ENCODE assay signal across 25 cellular contexts in the genomic region with DNA sequence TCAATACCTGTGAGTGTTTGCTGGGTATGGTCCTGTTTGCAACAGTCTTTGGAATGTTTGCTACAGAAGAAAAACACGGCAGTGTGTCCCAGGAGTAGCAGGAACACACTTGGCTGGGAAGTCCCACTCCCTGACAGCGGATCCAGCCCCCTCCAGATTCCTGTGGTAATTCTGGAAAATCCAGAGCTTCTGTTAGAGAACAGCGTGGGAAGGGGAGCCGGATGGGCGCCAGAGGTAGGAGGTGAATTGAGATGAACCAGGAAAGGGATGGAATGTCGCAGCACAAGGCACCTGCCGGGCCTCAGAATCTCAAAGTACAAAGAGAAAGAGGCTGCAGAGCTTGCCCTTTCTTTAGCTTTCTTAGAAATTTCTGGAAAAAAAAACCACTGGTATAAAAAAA.
"Had no signal": no experiment of that assay in that cellular context is flagged by ENCODE, and none has a peak within 500 bp of the region (broad histone marks: within the 10 kb centered on the region; RNA-seq: fewer than 3 reads in every experiment).

No MANE protein-coding gene starts in this region.

- H3K9me3 ChIP-seq: ascending aorta had no signal

- H3K4me3 ChIP-seq: ascending aorta, coronary artery, dorsolateral prefrontal cortex had no signal

- H3K4me1 Mint-ChIP-seq: activated CD4-positive, alpha-beta T cell treated with anti-CD3 and anti-CD28 coated beads for 36 hours; activated CD4-positive, alpha-beta T cell treated with anti-CD3 and anti-CD28 coated beads, Interleukin-2, amount 10 ng/mL, durations not matched to agents 24 days and 14 days; activated naive CD4-positive, alpha-beta T cell treated with anti-CD3 and anti-CD28 coated beads, Interleukin-2, amount 10 ng/mL, durations not matched to agents 7 days and 5 days; activated naive CD8-positive, alpha-beta T cell treated with anti-CD3 and anti-CD28 coated beads, Interleukin-2, amount 10 ng/mL, durations not matched to agents 7 days and 5 days; central memory CD8-positive, alpha-beta T cell had no signal

- H3K27ac ChIP-seq: ascending aorta, brain microvascular endothelial cell, coronary artery had no signal

- H3K27me3 ChIP-seq: ascending aorta, brain microvascular endothelial cell had no signal

- H3K4me1 ChIP-seq: ascending aorta had no signal

- H3K36me3 Mint-ChIP-seq: activated CD4-positive, alpha-beta memory T cell treated with anti-CD3 and anti-CD28 coated beads for 36 hours; activated naive CD4-positive, alpha-beta T cell treated with anti-CD3 and anti-CD28 coated beads, Interleukin-2, amount 10 ng/mL, durations not matched to agents 7 days and 5 days; activated naive CD4-positive, alpha-beta T cell treated with anti-CD3 and anti-CD28 coated beads, Interleukin-2, amount 50 U/mL, for 72 hours; activated naive CD8-positive, alpha-beta T cell treated with anti-CD3 and anti-CD28 coated beads, Interleukin-2, amount 10 ng/mL, durations not matched to agents 7 days and 5 days had no signal

- DNase-seq: activated CD4-positive, alpha-beta memory T cell treated with anti-CD3 and anti-CD28 coated beads for 36 hours; activated CD4-positive, alpha-beta T cell treated with anti-CD3 and anti-CD28 coated beads for 36 hours; activated CD4-positive, alpha-beta T cell treated with anti-CD3 and anti-CD28 coated beads, Interleukin-2, amount 10 ng/mL, durations not matched to agents 24 days and 14 days; activated CD4-positive, CD25-positive, alpha-beta regulatory T cell; activated CD4-positive, CD25-positive, alpha-beta regulatory T cell treated with anti-CD3 and anti-CD28 coated beads, Interleukin-2, amount 50 U/mL, for 72 hours; activated CD8-positive, alpha-beta memory T cell treated with anti-CD3 and anti-CD28 coated beads, Interleukin-2, amount 50 U/mL, for 48 hours; activated gamma-delta T cell; activated naive CD4-positive, alpha-beta T cell; activated naive CD4-positive, alpha-beta T cell treated with anti-CD3 and anti-CD28 coated beads, Interleukin-2, amount 10 ng/mL, durations not matched to agents 7 days and 5 days; activated naive CD8-positive, alpha-beta T cell treated with anti-CD3 and anti-CD28 coated beads, Interleukin-2, amount 10 ng/mL, durations not matched to agents 7 days and 5 days; activated T-cell treated with anti-CD3 and anti-CD28 coated beads for 4 hours; activated T-cell treated with anti-CD3 and anti-CD28 coated beads, Interleukin-2, amount 50 U/mL, for 24 hours; activated T-cell treated with anti-CD3 and anti-CD28 coated beads, Interleukin-2, amount 50 U/mL, for 72 hours; brain microvascular endothelial cell; effector memory CD4-positive, alpha-beta T cell; endodermal cell; foreskin fibroblast; T-helper 2 cell had no signal

- H3K27me3 Mint-ChIP-seq: activated CD4-positive, alpha-beta memory T cell treated with anti-CD3 and anti-CD28 coated beads for 36 hours; activated CD4-positive, alpha-beta T cell treated with anti-CD3 and anti-CD28 coated beads, Interleukin-2, amount 10 ng/mL, durations not matched to agents 24 days and 14 days; central memory CD8-positive, alpha-beta T cell had no signal

- H3K9me3 Mint-ChIP-seq: activated CD4-positive, alpha-beta memory T cell treated with anti-CD3 and anti-CD28 coated beads for 36 hours; activated CD4-positive, alpha-beta T cell treated with anti-CD3 and anti-CD28 coated beads, Interleukin-2, amount 10 ng/mL, durations not matched to agents 24 days and 14 days; activated naive CD4-positive, alpha-beta T cell treated with anti-CD3 and anti-CD28 coated beads, Interleukin-2, amount 10 ng/mL, durations not matched to agents 7 days and 5 days; activated naive CD4-positive, alpha-beta T cell treated with anti-CD3 and anti-CD28 coated beads, Interleukin-2, amount 50 U/mL, for 72 hours; activated naive CD8-positive, alpha-beta T cell treated with anti-CD3 and anti-CD28 coated beads, Interleukin-2, amount 10 ng/mL, durations not matched to agents 7 days and 5 days; activated T-cell treated with anti-CD3 and anti-CD28 coated beads, Interleukin-2, amount 50 U/mL, for 24 hours; activated T-cell treated with anti-CD3 and anti-CD28 coated beads, Interleukin-2, amount 50 U/mL, for 72 hours; central memory CD8-positive, alpha-beta T cell; dendritic cell treated with granulocyte-macrophage colony-stimulating factor and Interleukin-4, amounts not matched to agents 40 ng/mL and 50 ng/mL, for 4 days; endodermal cell had no signal

- H3K27ac Mint-ChIP-seq: activated CD4-positive, alpha-beta memory T cell treated with anti-CD3 and anti-CD28 coated beads for 36 hours; activated CD4-positive, alpha-beta T cell treated with anti-CD3 and anti-CD28 coated beads for 36 hours; activated CD4-positive, alpha-beta T cell treated with anti-CD3 and anti-CD28 coated beads, Interleukin-2, amount 10 ng/mL, durations not matched to agents 24 days and 14 days; activated naive CD4-positive, alpha-beta T cell treated with anti-CD3 and anti-CD28 coated beads, Interleukin-2, amount 10 ng/mL, durations not matched to agents 7 days and 5 days; activated naive CD4-positive, alpha-beta T cell treated with anti-CD3 and anti-CD28 coated beads, Interleukin-2, amount 50 U/mL, for 72 hours; activated naive CD8-positive, alpha-beta T cell treated with anti-CD3 and anti-CD28 coated beads, Interleukin-2, amount 10 ng/mL, durations not matched to agents 7 days and 5 days; activated T-cell treated with anti-CD3 and anti-CD28 coated beads, Interleukin-2, amount 50 U/mL, for 24 hours; activated T-cell treated with anti-CD3 and anti-CD28 coated beads, Interleukin-2, amount 50 U/mL, for 72 hours; dendritic cell treated with granulocyte-macrophage colony-stimulating factor and Interleukin-4, amounts not matched to agents 40 ng/mL and 50 ng/mL, for 4 days; endodermal cell had no signal

- ATAC-seq: activated CD4-positive, alpha-beta T cell treated with anti-CD3 and anti-CD28 coated beads for 36 hours; activated naive CD4-positive, alpha-beta T cell treated with anti-CD3 and anti-CD28 coated beads, Interleukin-2, amount 50 U/mL, for 72 hours; activated T-cell treated with anti-CD3 and anti-CD28 coated beads, Interleukin-2, amount 50 U/mL, for 72 hours; esophagus mucosa had no signal

- H3K4me3 Mint-ChIP-seq: activated CD4-positive, alpha-beta memory T cell treated with anti-CD3 and anti-CD28 coated beads for 36 hours; activated CD4-positive, alpha-beta T cell treated with anti-CD3 and anti-CD28 coated beads for 36 hours; activated CD4-positive, alpha-beta T cell treated with anti-CD3 and anti-CD28 coated beads, Interleukin-2, amount 10 ng/mL, durations not matched to agents 24 days and 14 days; activated naive CD4-positive, alpha-beta T cell treated with anti-CD3 and anti-CD28 coated beads, Interleukin-2, amount 10 ng/mL, durations not matched to agents 7 days and 5 days; activated naive CD8-positive, alpha-beta T cell treated with anti-CD3 and anti-CD28 coated beads, Interleukin-2, amount 10 ng/mL, durations not matched to agents 7 days and 5 days; activated T-cell treated with anti-CD3 and anti-CD28 coated beads, Interleukin-2, amount 50 U/mL, for 24 hours; activated T-cell treated with anti-CD3 and anti-CD28 coated beads, Interleukin-2, amount 50 U/mL, for 72 hours; central memory CD8-positive, alpha-beta T cell; dendritic cell treated with granulocyte-macrophage colony-stimulating factor and Interleukin-4, amounts not matched to agents 40 ng/mL and 50 ng/mL, for 4 days; endodermal cell had no signal

- H3K36me3 ChIP-seq: ascending aorta, brain microvascular endothelial cell had no signal
